ENCODE assay signal across 24 cellular contexts in the genomic region with DNA sequence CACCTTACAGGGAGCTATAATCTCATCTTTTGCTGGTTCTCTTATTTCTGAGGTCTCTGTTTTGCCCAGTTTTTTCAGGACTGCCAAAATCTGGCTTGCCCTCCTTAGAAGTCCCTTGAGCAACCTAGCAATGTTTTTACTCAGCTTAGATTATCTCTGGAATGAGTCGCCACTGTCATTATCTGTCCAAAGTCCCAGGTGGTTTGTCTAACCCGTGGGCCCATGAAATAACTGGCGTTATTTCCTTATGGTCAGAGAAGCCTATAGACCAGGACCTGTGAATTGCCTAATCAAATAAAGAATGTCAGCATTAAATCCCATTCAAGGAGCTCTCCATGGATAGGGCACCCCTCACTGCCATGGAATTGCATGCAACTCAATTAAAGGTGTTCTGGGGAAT.
"Had no signal": no experiment of that assay in that cellular context is flagged by ENCODE, and none has a peak within 500 bp of the region (broad histone marks: within the 10 kb centered on the region; RNA-seq: fewer than 3 reads in every experiment).

No MANE protein-coding gene starts in this region.

- DNase-seq: activated B cell treated with CpG ODN at 0.5 μM for 24 hours; activated CD4-positive, alpha-beta T cell treated with anti-CD3 and anti-CD28 coated beads for 1 hour; activated CD4-positive, alpha-beta T cell treated with anti-CD3 and anti-CD28 coated beads, Interleukin-2, amount 10 ng/mL, durations not matched to agents 24 days and 14 days; activated CD4-positive, alpha-beta T cell treated with anti-CD3 and anti-CD28 coated beads, Interleukin-2, amount 50 U/mL, for 48 hours; activated CD8-positive, alpha-beta memory T cell treated with anti-CD3 and anti-CD28 coated beads, Interleukin-2, amount 10 ng/mL, durations not matched to agents 7 days and 5 days; activated effector memory CD4-positive, alpha-beta T cell treated with Interleukin-2 at 50 U/mL for 16 hours; activated naive CD4-positive, alpha-beta T cell; activated T-cell treated with anti-CD3 and anti-CD28 coated beads, Interleukin-2, amount 50 U/mL, for 24 hours; aorta; Kasumi-1; NCI-H1048; NCI-H2029; NCI-H2107; NCI-H345; NCI-H510A; PC-3; SHP77 treated with DMSO at 0.1 percent for 48 hours; T-helper 17 cell; T-helper 9 cell had no signal

- H3K9me3 Mint-ChIP-seq: activated B cell treated with CpG ODN at 0.5 μM for 24 hours; activated CD4-positive, alpha-beta T cell treated with anti-CD3 and anti-CD28 coated beads, Interleukin-2, amount 10 ng/mL, durations not matched to agents 24 days and 14 days; activated naive CD4-positive, alpha-beta T cell treated with anti-CD3 and anti-CD28 coated beads, Interleukin-2, amount 50 U/mL, for 24 hours; activated T-cell treated with anti-CD3 and anti-CD28 coated beads, Interleukin-2, amount 50 U/mL, for 24 hours; activated T-helper 1 cell treated with anti-CD3 and anti-CD28 coated beads, Interleukin-12 subunit alpha, Interleukin-12 subunit beta, Interleukin-2, Interleukin-4 antibody, amounts not matched to agents 30 ng/mL and 10 ng/mL and 1 ng/mL, durations not matched to agents 14 hours and 24 hours and 36 hours; central memory CD8-positive, alpha-beta T cell had no signal

- H3K27me3 Mint-ChIP-seq: activated B cell treated with CpG ODN at 0.5 μM for 24 hours; activated CD4-positive, alpha-beta T cell treated with anti-CD3 and anti-CD28 coated beads, Interleukin-2, amount 10 ng/mL, durations not matched to agents 24 days and 14 days; activated T-cell treated with anti-CD3 and anti-CD28 coated beads, Interleukin-2, amount 50 U/mL, for 24 hours; central memory CD8-positive, alpha-beta T cell had no signal

- FAIRE-seq: RCC 7860, TTC549 had no signal

- H3K4me1 Mint-ChIP-seq: activated CD4-positive, alpha-beta T cell treated with anti-CD3 and anti-CD28 coated beads, Interleukin-2, amount 10 ng/mL, durations not matched to agents 24 days and 14 days; activated naive CD4-positive, alpha-beta T cell treated with anti-CD3 and anti-CD28 coated beads, Interleukin-2, amount 50 U/mL, for 24 hours; central memory CD8-positive, alpha-beta T cell; T-helper 17 cell had no signal

- H3K27ac Mint-ChIP-seq: activated B cell treated with CpG ODN at 0.5 μM for 24 hours; activated CD4-positive, alpha-beta T cell treated with anti-CD3 and anti-CD28 coated beads, Interleukin-2, amount 10 ng/mL, durations not matched to agents 24 days and 14 days; activated CD8-positive, alpha-beta memory T cell treated with anti-CD3 and anti-CD28 coated beads, Interleukin-2, amount 10 ng/mL, durations not matched to agents 7 days and 5 days; activated naive CD4-positive, alpha-beta T cell treated with anti-CD3 and anti-CD28 coated beads, Interleukin-2, amount 50 U/mL, for 24 hours; activated T-cell treated with anti-CD3 and anti-CD28 coated beads, Interleukin-2, amount 50 U/mL, for 24 hours; activated T-helper 1 cell treated with anti-CD3 and anti-CD28 coated beads, Interleukin-12 subunit alpha, Interleukin-12 subunit beta, Interleukin-2, Interleukin-4 antibody, amounts not matched to agents 30 ng/mL and 10 ng/mL and 1 ng/mL, durations not matched to agents 14 hours and 24 hours and 36 hours; T-helper 17 cell had no signal

- H3K36me3 Mint-ChIP-seq: activated naive CD4-positive, alpha-beta T cell treated with anti-CD3 and anti-CD28 coated beads, Interleukin-2, amount 50 U/mL, for 24 hours had no signal

- ATAC-seq: activated CD8-positive, alpha-beta memory T cell treated with anti-CD3 and anti-CD28 coated beads, Interleukin-2, amount 10 ng/mL, durations not matched to agents 7 days and 5 days; PC-3; T-helper 17 cell had no signal

- H3K4me3 Mint-ChIP-seq: activated B cell treated with CpG ODN at 0.5 μM for 24 hours; activated CD4-positive, alpha-beta T cell treated with anti-CD3 and anti-CD28 coated beads, Interleukin-2, amount 10 ng/mL, durations not matched to agents 24 days and 14 days; activated CD8-positive, alpha-beta memory T cell treated with anti-CD3 and anti-CD28 coated beads, Interleukin-2, amount 10 ng/mL, durations not matched to agents 7 days and 5 days; activated naive CD4-positive, alpha-beta T cell treated with anti-CD3 and anti-CD28 coated beads, Interleukin-2, amount 50 U/mL, for 24 hours; activated T-cell treated with anti-CD3 and anti-CD28 coated beads, Interleukin-2, amount 50 U/mL, for 24 hours; activated T-helper 1 cell treated with anti-CD3 and anti-CD28 coated beads, Interleukin-12 subunit alpha, Interleukin-12 subunit beta, Interleukin-2, Interleukin-4 antibody, amounts not matched to agents 30 ng/mL and 10 ng/mL and 1 ng/mL, durations not matched to agents 14 hours and 24 hours and 36 hours; central memory CD8-positive, alpha-beta T cell; T-helper 17 cell had no signal
